In the genomic region with DNA sequence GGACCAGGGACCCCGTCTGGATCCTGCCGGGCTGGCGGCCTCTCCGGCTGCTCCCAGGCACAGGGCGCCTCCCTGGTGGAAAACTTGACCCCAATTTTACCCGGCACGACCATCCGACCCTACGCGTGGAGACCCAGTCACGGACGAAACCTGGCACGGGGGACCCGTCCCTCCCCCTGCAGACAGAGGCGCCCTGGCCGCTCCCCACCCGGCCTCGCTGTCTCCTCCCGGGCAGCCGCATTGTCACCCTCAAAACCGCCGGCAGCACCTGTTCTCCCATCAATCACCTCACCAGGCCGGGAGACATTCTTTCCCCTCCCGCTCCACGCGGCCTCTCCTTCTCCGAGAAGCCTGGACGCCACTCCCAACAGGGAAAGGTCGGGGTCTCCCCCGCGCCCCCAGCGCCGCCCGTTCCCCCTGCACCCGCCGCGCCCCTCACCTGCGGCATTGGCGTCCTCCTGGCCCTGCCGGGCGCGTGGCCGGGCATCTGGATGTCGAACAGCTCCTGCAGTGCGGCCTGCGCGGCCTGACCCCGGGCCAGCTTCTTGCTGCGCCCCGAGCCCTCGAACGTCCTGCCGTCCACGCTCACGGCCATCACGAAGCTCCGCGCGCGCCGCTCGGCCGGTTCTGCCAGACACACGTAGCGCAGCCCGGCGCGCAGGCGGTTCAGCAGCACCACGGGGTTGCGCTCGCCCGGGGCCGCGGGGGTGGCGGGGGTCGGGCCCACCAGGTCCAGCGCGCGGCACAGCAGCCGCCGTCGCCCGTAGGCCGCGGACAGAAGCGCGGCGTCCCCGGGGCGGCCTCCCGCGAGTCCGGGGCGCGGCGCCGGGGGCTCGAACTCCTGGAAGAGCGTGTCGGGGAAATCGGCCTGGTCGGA, we compare ENCODE assay signal across 23 cellular contexts.
"Had no signal": no experiment of that assay in that cellular context is flagged by ENCODE, and none has a peak within 500 bp of the region (broad histone marks: within the 10 kb centered on the region; RNA-seq: fewer than 3 reads in every experiment).

No MANE protein-coding gene starts in this region.

- H3K27ac ChIP-seq: body of pancreas, cardiac muscle cell, gastrocnemius medialis, lower lobe of right lung, tibial artery, uterus had no signal

- DNase-seq: activated CD4-positive, alpha-beta T cell treated with anti-CD3 and anti-CD28 coated beads for 1 hour; activated CD4-positive, alpha-beta T cell treated with anti-CD3 and anti-CD28 coated beads, Interleukin-2, amount 50 U/mL, for 4 hours; activated gamma-delta T cell treated with Interleukin-2 at 50 U/mL for 16 hours; activated T-cell treated with anti-CD3 and anti-CD28 coated beads for 4 hours; anterior cingulate cortex; body of pancreas; effector CD8-positive, alpha-beta T cell; gastrocnemius medialis; hypothalamus; left cardiac atrium; lower lobe of right lung; mesendoderm; naive B cell; stimulated activated CD4-positive, alpha-beta T cell treated with anti-CD3 and anti-CD28 coated beads, Interleukin-4, amount 100 ng/mL, for 1 hour; stimulated activated naive CD4-positive, alpha-beta T cell treated with Interleukin-2 at 50 U/mL for 16 hours; substantia nigra; T-helper 1 cell; T-helper 9 cell; uterus had no signal

- H3K9me3 Mint-ChIP-seq: activated naive CD4-positive, alpha-beta T cell treated with anti-CD3 and anti-CD28 coated beads, Interleukin-2, amount 50 U/mL, for 24 hours had no signal

- H3K27me3 ChIP-seq: body of pancreas, cardiac muscle cell, gastrocnemius medialis, tibial artery, uterus had no signal

- H3K36me3 ChIP-seq: cardiac muscle cell, gastrocnemius medialis, lower lobe of right lung, tibial artery, uterus had no signal

- H3K9me3 ChIP-seq: body of pancreas, gastrocnemius medialis, lower lobe of right lung, tibial artery, uterus had no signal

- H3K27ac Mint-ChIP-seq: activated naive CD4-positive, alpha-beta T cell treated with anti-CD3 and anti-CD28 coated beads, Interleukin-2, amount 50 U/mL, for 24 hours; progenitor cell of endocrine pancreas had no signal

- H3K36me3 Mint-ChIP-seq: activated naive CD4-positive, alpha-beta T cell treated with anti-CD3 and anti-CD28 coated beads, Interleukin-2, amount 50 U/mL, for 24 hours; naive B cell had no signal

- H3K4me3 Mint-ChIP-seq: activated naive CD4-positive, alpha-beta T cell treated with anti-CD3 and anti-CD28 coated beads, Interleukin-2, amount 50 U/mL, for 24 hours; naive B cell had no signal

- H3K4me1 ChIP-seq: body of pancreas, gastrocnemius medialis, lower lobe of right lung, uterus had no signal

- ATAC-seq: body of pancreas, gastrocnemius medialis, left cardiac atrium, lower lobe of right lung had no signal

- H3K4me3 ChIP-seq: body of pancreas, cardiac muscle cell, gastrocnemius medialis, lower lobe of right lung, tibial artery, uterus had no signal
